ENCODE assay signal across 2 cellular contexts in genomic region chr1:212860713-212861581, GRCh38.
TF ChIP-seq lines count a peak whose summit lies in the region.

No MANE protein-coding gene starts in this region.

TF ChIP-seq in GM12878, 131 proteins besides CTCF, POLR2A, EP300 and RAD21 (continued from another document):
- TF ChIP-seq CHD1 (IDR thresholded peaks at IDR 0.05; ENCODE audit: low read depth, low read length) = no peak
- no peak for TF ChIP-seq BCLAF1 (IDR thresholded peaks at IDR 0.05)
- no peak for TF ChIP-seq MAX (IDR thresholded peaks at IDR 0.05; ENCODE audit: low read depth, low read length)

TF ChIP-seq in GM12891, 5 proteins besides CTCF, POLR2A, EP300 and RAD21 (continued from another document):
- TF ChIP-seq POLR2AphosphoS5 (IDR thresholded peaks at IDR 0.05; ENCODE audit: low read depth, low read length) = no peak
- TF ChIP-seq SPI1 (IDR thresholded peaks at IDR 0.05; ENCODE audit: low read depth, low read length) = no peak
- TF ChIP-seq PAX5 (IDR thresholded peaks at IDR 0.05; ENCODE audit: insufficient read depth, low read length, severe bottlenecking) = no peak
- no peak for TF ChIP-seq TAF1 (IDR thresholded peaks at IDR 0.05; ENCODE audit: low read depth, low read length)
